1 cellular context compared by ENCODE assay signal in the genomic region with DNA sequence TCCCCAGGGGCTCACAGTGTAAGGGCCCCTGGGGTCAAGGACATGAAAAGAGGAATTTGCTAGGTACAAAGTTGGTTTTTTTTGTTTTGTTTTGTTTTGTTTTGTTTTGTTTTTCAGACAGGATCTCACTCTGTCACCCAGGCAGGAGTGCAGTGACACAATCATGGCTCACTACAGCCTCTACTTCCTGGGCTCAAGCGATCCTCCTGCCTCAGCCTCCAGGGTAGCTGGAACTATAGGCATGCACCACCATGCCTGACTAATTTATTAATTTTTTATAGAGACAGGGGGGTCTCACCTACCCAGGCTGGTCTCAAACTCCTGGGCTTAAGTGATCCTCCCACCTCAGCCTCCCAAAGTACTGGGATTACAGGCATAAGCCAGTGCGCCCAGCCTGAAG. TPM values are rescaled to one million over a fixed set of nuclear protein-coding genes. Genes with fewer than 3 reads are reported as not detected.
"Had no signal": no experiment of that assay in that cellular context is flagged by ENCODE, and none has a peak within 500 bp of the region (broad histone marks: within the 10 kb centered on the region; RNA-seq: fewer than 3 reads in every experiment).

No MANE protein-coding gene starts in this region.

RNA-seq across cellular contexts. Expression of a gene that starts 42.5 kb away (rescaled TPM):
- total RNA-seq: HT-29 had no signal
